Comparison of ENCODE assay signal across 13 cellular contexts in the genomic region with DNA sequence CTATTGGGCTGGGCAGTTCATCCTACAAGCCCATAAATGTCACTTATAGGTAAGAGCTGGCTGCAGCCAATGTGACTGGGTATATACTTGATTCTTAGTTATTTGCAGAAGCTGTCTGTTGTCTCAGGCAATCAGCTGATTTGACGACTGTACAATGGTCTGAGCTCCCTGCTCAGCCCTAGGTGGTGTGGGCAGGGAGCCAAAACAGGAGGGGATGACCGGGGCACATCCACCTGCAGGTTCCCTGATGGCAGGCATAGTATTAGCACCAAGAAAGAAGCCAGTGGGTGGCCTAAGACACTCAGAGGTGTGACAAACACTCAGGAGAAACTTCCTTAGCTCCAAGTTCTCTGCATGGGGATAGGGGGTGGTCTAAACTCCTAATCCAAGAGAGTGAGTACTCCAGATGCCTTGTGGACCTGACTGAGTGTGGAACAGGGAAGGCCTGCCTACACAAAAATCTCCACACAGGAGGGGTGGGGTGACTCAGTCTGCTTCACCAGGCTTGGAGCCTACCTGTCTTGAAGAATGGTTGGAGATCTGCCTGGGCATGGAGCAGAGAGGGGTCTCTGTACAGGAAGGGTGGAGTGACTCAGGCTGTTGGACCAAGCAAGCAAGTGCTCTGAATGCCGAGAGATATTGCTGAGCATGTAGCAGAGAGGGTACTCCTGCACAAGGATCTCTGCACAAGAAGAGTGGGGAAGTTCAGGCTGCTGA.
"Had no signal": no experiment of that assay in that cellular context is flagged by ENCODE, and none has a peak within 500 bp of the region (broad histone marks: within the 10 kb centered on the region; RNA-seq: fewer than 3 reads in every experiment).

No MANE protein-coding gene starts in this region.

- H3K27ac Mint-ChIP-seq: activated naive CD8-positive, alpha-beta T cell treated with anti-CD3 and anti-CD28 coated beads for 36 hours; natural killer cell treated with Interleukin-12 subunit alpha and Interleukin-12 subunit beta and Interleukin-15 and Interleukin-18, amount 100 ng/mL, for 72 hours; stimulated activated effector memory CD8-positive, alpha-beta T cell treated with anti-CD3 and anti-CD28 coated beads, Interleukin-12 subunit alpha, Interleukin-12 subunit beta, amount 100 ng/mL, for 72 hours had no signal

- H3K4me3 ChIP-seq: esophagus muscularis mucosa, prostate gland, right lobe of liver, tibial artery, vagina had no signal

- H3K4me1 Mint-ChIP-seq: activated naive CD8-positive, alpha-beta T cell treated with anti-CD3 and anti-CD28 coated beads for 36 hours; stimulated activated effector memory CD8-positive, alpha-beta T cell treated with anti-CD3 and anti-CD28 coated beads, Interleukin-12 subunit alpha, Interleukin-12 subunit beta, amount 100 ng/mL, for 72 hours had no signal

- H3K27me3 ChIP-seq: brain microvascular endothelial cell, esophagus muscularis mucosa, right lobe of liver, tibial artery, vagina had no signal

- DNase-seq: activated CD4-positive, alpha-beta T cell treated with anti-CD3 and anti-CD28 coated beads, Interleukin-2, amount 50 U/mL, for 4 hours; activated gamma-delta T cell; activated naive CD8-positive, alpha-beta T cell treated with anti-CD3 and anti-CD28 coated beads for 36 hours; activated T-cell treated with anti-CD3 and anti-CD28 coated beads, Interleukin-2, amount 50 U/mL, for 4 hours; brain microvascular endothelial cell; glutamatergic neuron; right lobe of liver; tibial artery had no signal

- H3K9me3 ChIP-seq: prostate gland, right lobe of liver, vagina had no signal

- H3K27me3 Mint-ChIP-seq: activated naive CD8-positive, alpha-beta T cell treated with anti-CD3 and anti-CD28 coated beads for 36 hours; natural killer cell treated with Interleukin-12 subunit alpha and Interleukin-12 subunit beta and Interleukin-15 and Interleukin-18, amount 100 ng/mL, for 72 hours had no signal

- H3K4me3 Mint-ChIP-seq: activated naive CD8-positive, alpha-beta T cell treated with anti-CD3 and anti-CD28 coated beads for 36 hours; activated T-cell treated with anti-CD3 and anti-CD28 coated beads, Interleukin-2, amount 50 U/mL, for 4 hours; natural killer cell treated with Interleukin-12 subunit alpha and Interleukin-12 subunit beta and Interleukin-15 and Interleukin-18, amount 100 ng/mL, for 72 hours; stimulated activated effector memory CD8-positive, alpha-beta T cell treated with anti-CD3 and anti-CD28 coated beads, Interleukin-12 subunit alpha, Interleukin-12 subunit beta, amount 100 ng/mL, for 72 hours had no signal

- H3K36me3 Mint-ChIP-seq: activated naive CD8-positive, alpha-beta T cell treated with anti-CD3 and anti-CD28 coated beads for 36 hours; natural killer cell treated with Interleukin-12 subunit alpha and Interleukin-12 subunit beta and Interleukin-15 and Interleukin-18, amount 100 ng/mL, for 72 hours; stimulated activated effector memory CD8-positive, alpha-beta T cell treated with anti-CD3 and anti-CD28 coated beads, Interleukin-12 subunit alpha, Interleukin-12 subunit beta, amount 100 ng/mL, for 72 hours had no signal

- H3K36me3 ChIP-seq: brain microvascular endothelial cell, esophagus muscularis mucosa, prostate gland, right lobe of liver, vagina had no signal

- H3K27ac ChIP-seq: brain microvascular endothelial cell, esophagus muscularis mucosa, prostate gland, right lobe of liver, tibial artery, vagina had no signal

- H3K4me1 ChIP-seq: prostate gland, right lobe of liver, vagina had no signal
